Comparison of ENCODE assay signal across 8 cellular contexts in the genomic region with DNA sequence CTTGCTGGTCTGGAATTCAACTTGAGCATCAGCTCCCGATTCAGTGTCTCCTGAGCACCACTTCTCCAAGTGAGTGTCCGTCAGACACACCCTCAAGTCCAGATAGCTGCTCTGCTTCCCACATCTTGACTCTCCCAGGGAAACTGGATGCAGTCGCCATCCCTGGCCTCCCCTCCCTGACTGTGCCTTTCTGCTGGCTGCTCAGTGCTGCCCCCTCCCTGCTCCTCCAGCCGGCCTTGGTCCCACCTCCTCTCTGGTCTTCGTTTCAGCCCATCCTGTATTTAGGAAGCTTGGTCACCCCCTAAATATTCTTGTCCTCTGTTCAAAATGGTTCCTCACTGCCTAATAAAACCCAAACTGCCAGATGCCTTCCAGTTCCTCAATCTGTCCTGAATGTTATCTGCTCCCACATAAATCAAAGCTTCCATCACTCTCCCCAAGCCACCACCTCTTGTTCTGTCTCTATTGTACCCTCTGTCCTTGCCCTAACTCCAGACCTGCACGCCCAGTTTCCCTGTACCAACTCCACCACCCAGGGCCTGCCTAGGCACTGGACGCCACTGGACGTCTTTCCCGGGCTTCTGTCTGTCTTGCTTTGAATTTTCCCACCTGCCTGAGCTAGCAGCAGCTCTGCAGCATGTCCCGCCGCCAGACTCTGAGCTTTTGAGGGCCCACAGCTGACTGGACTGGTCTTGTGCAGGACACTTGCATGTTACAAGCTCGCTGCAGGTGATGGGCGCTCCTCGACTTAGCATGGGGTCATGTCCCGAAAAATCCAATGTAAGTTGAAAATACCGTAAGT. TPM values are rescaled to one million over a fixed set of nuclear protein-coding genes. Genes with fewer than 3 reads are reported as not detected.
A peak's percentile ranks its signal among the peaks of the same experiment; 100 is the strongest.
DNase-seq lines count a peak whose midpoint lies in the region; ATAC-seq and TF ChIP-seq lines count a peak whose summit lies in the region.

No MANE protein-coding gene starts in this region.

- peak overlapping the region; percentile 90 for H3K27ac Mint-ChIP-seq in central memory CD8-positive, alpha-beta T cell (ENCODE audit: low read depth)
- peak overlapping the region; percentile 31 for H3K27ac Mint-ChIP-seq in osteocyte (ENCODE audit: unreplicated experiment)

- no peak overlapping the region for H3K4me3 ChIP-seq in MG63

- no peaks in the 10 kb centered on the region for H3K27me3 Mint-ChIP-seq in central memory CD8-positive, alpha-beta T cell
- no peaks in the 10 kb centered on the region for H3K27me3 Mint-ChIP-seq in osteocyte (ENCODE audit: unreplicated experiment)

- peak overlapping the region; percentile 70 for H3K4me3 Mint-ChIP-seq in central memory CD8-positive, alpha-beta T cell
- H3K4me3 Mint-ChIP-seq in osteocyte (ENCODE audit: unreplicated experiment) = no peak overlapping the region

- TF ChIP-seq CTCF in osteocyte (IDR thresholded peaks at IDR 0.05) = peak; percentile 29

- H3K36me3 ChIP-seq in MG63 = peaks cover 13% of the 10 kb centered on the region

- ATAC-seq in central memory CD8-positive, alpha-beta T cell (replicated peaks; ENCODE audit: extremely low read depth, poor library complexity, severe bottlenecking) = no peak
- ATAC-seq in GM18909 (IDR thresholded peaks at IDR 0.05; ENCODE audit: poor library complexity, unreplicated experiment) (no peak), GM21825 (IDR thresholded peaks at IDR 0.05; ENCODE audit: unreplicated experiment) (no peak)

- peaks cover 39% of the 10 kb centered on the region for H3K4me1 Mint-ChIP-seq in central memory CD8-positive, alpha-beta T cell
- peaks cover 38% of the 10 kb centered on the region for H3K4me1 Mint-ChIP-seq in osteocyte (ENCODE audit: unreplicated experiment)

- H3K27me3 ChIP-seq in MG63 = no peaks in the 10 kb centered on the region

- H3K9me3 Mint-ChIP-seq in central memory CD8-positive, alpha-beta T cell = no peaks in the 10 kb centered on the region
- peaks cover 3% of the 10 kb centered on the region for H3K9me3 Mint-ChIP-seq in osteocyte (ENCODE audit: unreplicated experiment)

- peaks cover 2% of the 10 kb centered on the region for H3K36me3 Mint-ChIP-seq in central memory CD8-positive, alpha-beta T cell (ENCODE audit: insufficient read depth)
- H3K36me3 Mint-ChIP-seq in osteocyte (ENCODE audit: unreplicated experiment) = peaks cover 47% of the 10 kb centered on the region

- DNase-seq in NCI-H82 (lab: John Stamatoyannopoulos, UW) (peak; percentile 41), NCI-H82 treated with DMSO at 0.1 percent for 48 hours (lab: John Stamatoyannopoulos, UW; ENCODE audit: unreplicated experiment) (no peak), MG63 (peak; percentile 14), osteocyte (ENCODE audit: extremely low spot score, unreplicated experiment) (no peak), NCI-H146 treated with DMSO at 0.1 percent for 48 hours (lab: John Stamatoyannopoulos, UW; ENCODE audit: unreplicated experiment) (no peak)
- DNase-seq in central memory CD8-positive, alpha-beta T cell (ENCODE audit: low spot score in 2 of 2) = no peak

- no peaks in the 10 kb centered on the region; the same call in 1 of the 2 replicates for H3K9me3 ChIP-seq in MG63

RNA-seq across cellular contexts. Expression of gene CCDC92, which starts 33.8 kb away (rescaled TPM):
- total RNA-seq in MG63 (2014; rRNA removed; shearing (Covaris generic); ENCODE audit: low replicate concordance) = 7.4 and 12.7 TPM in 2 replicates
- total RNA-seq in osteocyte = 52.6 and 55.1 TPM in 2 replicates

RNA-seq across cellular contexts. Expression of gene ZNF664, which starts 34.1 kb away (rescaled TPM):
- 34.2 and 37.9 TPM in 2 replicates for total RNA-seq in MG63 (2014; rRNA removed; shearing (Covaris generic); ENCODE audit: low replicate concordance)
- total RNA-seq in osteocyte = 133 and 134 TPM in 2 replicates

Comparison
In these comparisons a context has a peak if more than half of its experiments do, and no peak if none do; other contexts are left out.
1. DNase-seq: peak in NCI-H82 (single experiment) and MG63 (single experiment); none in NCI-H82 treated with DMSO at 0.1 percent for 48 hours (single experiment), central memory CD8-positive, alpha-beta T cell (0 of 2), osteocyte (single experiment) and NCI-H146 treated with DMSO at 0.1 percent for 48 hours (single experiment).